5 cellular contexts compared by ENCODE assay signal in genomic region chr3:5517921-5518320, GRCh38.
"Had no signal": no experiment of that assay in that cellular context is flagged by ENCODE, and none has a peak within 500 bp of the region (broad histone marks: within the 10 kb centered on the region; RNA-seq: fewer than 3 reads in every experiment).

No MANE protein-coding gene starts in this region.

- DNase-seq: IMR-90, KBM-7 had no signal

- ATAC-seq: HepG2, K562 had no signal

- H3K27ac ChIP-seq: HL-60 had no signal

- H3K4me3 ChIP-seq: K562 had no signal
